Comparison of ENCODE assay signal across 1 cellular context in the genomic region with DNA sequence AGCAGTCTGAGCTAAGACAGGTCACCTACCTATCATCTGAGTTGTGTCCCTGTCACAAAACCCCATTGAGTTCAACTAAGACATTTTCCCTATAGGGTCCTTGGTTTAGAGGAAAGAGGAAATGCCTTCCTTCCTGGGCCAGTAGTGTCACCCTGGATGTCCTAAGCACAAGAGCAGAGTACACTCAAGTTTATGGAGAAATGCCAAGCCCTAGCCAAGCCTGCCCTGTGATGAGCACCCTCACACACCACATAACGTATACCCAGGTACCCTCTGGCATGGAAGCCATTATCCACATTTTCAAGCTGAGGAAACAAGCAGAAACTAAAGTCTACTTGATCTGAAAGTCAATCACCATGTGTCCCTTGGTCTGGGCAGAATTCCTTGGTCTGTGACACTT.
TF ChIP-seq lines count a peak whose summit lies in the region.

No MANE protein-coding gene starts in this region.

TF ChIP-seq in K562, 482 proteins besides CTCF, POLR2A, EP300 and RAD21:
- TF ChIP-seq POLR2AphosphoS5 (IDR thresholded peaks at IDR 0.05; ENCODE audit: control insufficient read depth, insufficient read depth, low read depth, low read length) = 0 out of 2 replicates have a peak, but pooled peaks have one; percentile 11
- TF ChIP-seq GTF2E2 (tag; IDR thresholded peaks at IDR 0.05) = no peak
TF ChIP-seq in K562: peak in this region for 1.
